ENCODE assay signal across 23 cellular contexts in genomic region chr4:73828945-73829344, GRCh38. TPM values are rescaled to one million over a fixed set of nuclear protein-coding genes. Genes with fewer than 3 reads are reported as not detected.
DNase-seq lines count a peak whose midpoint lies in the region; ATAC-seq and TF ChIP-seq lines count a peak whose summit lies in the region.
"Had no signal": no experiment of that assay in that cellular context is flagged by ENCODE, and none has a peak within 500 bp of the region (broad histone marks: within the 10 kb centered on the region; RNA-seq: fewer than 3 reads in every experiment).

No MANE protein-coding gene starts in this region.

- H3K36me3 Mint-ChIP-seq in activated T-cell treated with anti-CD3 and anti-CD28 coated beads, Interleukin-2, amount 50 U/mL, for 72 hours (ENCODE audit: insufficient read depth in 2 of 2), result no peaks in the 10 kb centered on the region
- H3K36me3 Mint-ChIP-seq in T-helper 17 cell (ENCODE audit: low read depth), result no peaks in the 10 kb centered on the region
- H3K36me3 Mint-ChIP-seq: IgD-negative memory B cell; stimulated activated memory B cell treated with anti-CD40 and anti-IgM and Interleukin-4, amounts not matched to agents 10 μg/mL and 1 μg/mL and 100 μg/mL, for 72 hours had no signal

- ATAC-seq in HG02973 (IDR thresholded peaks at IDR 0.05; ENCODE audit: unreplicated experiment) (no peak), T-helper 17 cell (no peak)
- no peak for ATAC-seq in activated T-cell treated with anti-CD3 and anti-CD28 coated beads, Interleukin-2, amount 50 U/mL, for 72 hours (replicated peaks in 1 of 2)
- ATAC-seq: left colon; SK-N-SH treated with all-trans-retinoic acid at 6 μM for 48 hours; stimulated activated memory B cell treated with anti-CD40 and anti-IgM and Interleukin-4, amounts not matched to agents 10 μg/mL and 1 μg/mL and 100 μg/mL, for 72 hours had no signal

- no peak overlapping the region for H3K4me3 Mint-ChIP-seq in activated T-cell treated with anti-CD3 and anti-CD28 coated beads, Interleukin-2, amount 50 U/mL, for 72 hours
- H3K4me3 Mint-ChIP-seq in T-helper 17 cell, result no peak overlapping the region
- H3K4me3 Mint-ChIP-seq: H9; IgD-negative memory B cell; stimulated activated memory B cell treated with anti-CD40 and anti-IgM and Interleukin-4, amounts not matched to agents 10 μg/mL and 1 μg/mL and 100 μg/mL, for 72 hours had no signal

- no peaks in the 10 kb centered on the region for H3K4me1 Mint-ChIP-seq in activated T-cell treated with anti-CD3 and anti-CD28 coated beads, Interleukin-2, amount 50 U/mL, for 72 hours (ENCODE audit: low read depth)
- H3K4me1 Mint-ChIP-seq in T-helper 17 cell, result no peaks in the 10 kb centered on the region
- H3K4me1 Mint-ChIP-seq: H9; IgD-negative memory B cell; stimulated activated memory B cell treated with anti-CD40 and anti-IgM and Interleukin-4, amounts not matched to agents 10 μg/mL and 1 μg/mL and 100 μg/mL, for 72 hours had no signal

- TF ChIP-seq CTCF in AG10803 (conservative IDR thresholded peaks at IDR 0.05; ENCODE audit: low read length) (no peak), foreskin fibroblast (IDR thresholded peaks at IDR 0.05; ENCODE audit: low read depth, low read length) (no peak)

- H3K9me3 ChIP-seq in T-helper 17 cell (ENCODE audit: control insufficient read depth, low read length, poor library complexity, severe bottlenecking), result no peaks in the 10 kb centered on the region
- H3K9me3 ChIP-seq: Caco-2, colonic mucosa had no signal

- H3K27me3 Mint-ChIP-seq in activated T-cell treated with anti-CD3 and anti-CD28 coated beads, Interleukin-2, amount 50 U/mL, for 72 hours (ENCODE audit: low read depth), result no peaks in the 10 kb centered on the region
- no peaks in the 10 kb centered on the region for H3K27me3 Mint-ChIP-seq in T-helper 17 cell
- H3K27me3 Mint-ChIP-seq: stimulated activated memory B cell treated with anti-CD40 and anti-IgM and Interleukin-4, amounts not matched to agents 10 μg/mL and 1 μg/mL and 100 μg/mL, for 72 hours had no signal

- peak; percentile 62 for DNase-seq in AG10803 (ENCODE audit: low read depth)
- DNase-seq in LHCN-M2 (ENCODE audit: low read depth), result peak; percentile 72
- peak; percentile 55 for DNase-seq in amniotic epithelial cell (ENCODE audit: low read depth)
- peak; percentile 58 to 67 for DNase-seq in foreskin fibroblast
- no peak for DNase-seq in islet precursor cell
- no peak for DNase-seq in activated T-cell treated with anti-CD3 and anti-CD28 coated beads, Interleukin-2, amount 50 U/mL, for 72 hours
- DNase-seq in T-helper 17 cell, result no peak
- DNase-seq: Caco-2, colonic mucosa, erythroblast, H9, left colon, NCI-H1436, NCI-H226, OCI-M1, spleen, trophoblast cell had no signal

- H3K27ac Mint-ChIP-seq in activated T-cell treated with anti-CD3 and anti-CD28 coated beads, Interleukin-2, amount 50 U/mL, for 72 hours, result no peak overlapping the region
- no peak overlapping the region for H3K27ac Mint-ChIP-seq in T-helper 17 cell
- H3K27ac Mint-ChIP-seq: activated T-helper 2 cell treated with anti-CD3 and anti-CD28 coated beads, Interferon-gamma antibody, Interleukin-2, Interleukin-4, amounts not matched to agents 10 μg/mL and 5 μg/mL and 100 μg/mL, durations not matched to agents 14 hours and 24 hours and 36 hours; H9; IgD-negative memory B cell; stimulated activated memory B cell treated with anti-CD40 and anti-IgM and Interleukin-4, amounts not matched to agents 10 μg/mL and 1 μg/mL and 100 μg/mL, for 72 hours had no signal

- no peak overlapping the region for H3K4me3 ChIP-seq in AG10803 (ENCODE audit: low read length)
- H3K4me3 ChIP-seq in foreskin fibroblast (ENCODE audit: low read depth in 1 of 2, low read length in 2 of 2), result no peak overlapping the region
- H3K4me3 ChIP-seq: colonic mucosa, spleen had no signal

- no peaks in the 10 kb centered on the region for H3K9me3 Mint-ChIP-seq in activated T-cell treated with anti-CD3 and anti-CD28 coated beads, Interleukin-2, amount 50 U/mL, for 72 hours

RNA-seq across cellular contexts. Expression of gene CXCL6, which starts 7.5 kb away (rescaled TPM):
- total RNA-seq in LHCN-M2 (2014; rRNA removed), result 0.34 and 0.58 TPM in 2 replicates
- 0.61 TPM for polyA plus RNA-seq in LHCN-M2 (2012)
- total RNA-seq in activated T-cell treated with anti-CD3 and anti-CD28 coated beads, Interleukin-2, amount 50 U/mL, for 72 hours, result not detected
- total RNA-seq in T-helper 17 cell, result not detected
- total RNA-seq: activated T-helper 2 cell treated with anti-CD3 and anti-CD28 coated beads, Interferon-gamma antibody, Interleukin-2, Interleukin-4, amounts not matched to agents 10 μg/mL and 5 μg/mL and 100 μg/mL, durations not matched to agents 14 hours and 24 hours and 36 hours; Caco-2 had no signal
- polyA plus RNA-seq: IgD-negative memory B cell had no signal

RNA-seq across cellular contexts. Expression of gene PF4V1, which starts 24.2 kb away (rescaled TPM):
- not detected in 2 replicates for total RNA-seq in LHCN-M2 (2014; rRNA removed)
- not detected for polyA plus RNA-seq in LHCN-M2 (2012)
- total RNA-seq in activated T-cell treated with anti-CD3 and anti-CD28 coated beads, Interleukin-2, amount 50 U/mL, for 72 hours, result not detected
- total RNA-seq in T-helper 17 cell, result 10 to 100 TPM in 1 of 2 donors, not detected in 1; 67.9 TPM
- total RNA-seq: activated T-helper 2 cell treated with anti-CD3 and anti-CD28 coated beads, Interferon-gamma antibody, Interleukin-2, Interleukin-4, amounts not matched to agents 10 μg/mL and 5 μg/mL and 100 μg/mL, durations not matched to agents 14 hours and 24 hours and 36 hours; Caco-2; colonic mucosa; H9; left colon had no signal
- polyA plus RNA-seq: adipose tissue, IgD-negative memory B cell had no signal

RNA-seq across cellular contexts. Expression of gene CXCL1, which starts 40.2 kb away (rescaled TPM):
- total RNA-seq in LHCN-M2 (2014; rRNA removed) (2.0 and 2.9 TPM in 2 replicates), T-helper 17 cell (under 1 TPM in 1 of 2 donors, not detected in 1; 0.31 TPM)
- 21.9 TPM for polyA plus RNA-seq in LHCN-M2 (2012)
- total RNA-seq in activated T-cell treated with anti-CD3 and anti-CD28 coated beads, Interleukin-2, amount 50 U/mL, for 72 hours, result not detected
- total RNA-seq: activated T-helper 2 cell treated with anti-CD3 and anti-CD28 coated beads, Interferon-gamma antibody, Interleukin-2, Interleukin-4, amounts not matched to agents 10 μg/mL and 5 μg/mL and 100 μg/mL, durations not matched to agents 14 hours and 24 hours and 36 hours; Caco-2 had no signal
- polyA plus RNA-seq: IgD-negative memory B cell had no signal

Comparison
In these comparisons a context has a peak if more than half of its experiments do, and no peak if none do; other contexts are left out.
1. DNase-seq: peak in AG10803 (single experiment), LHCN-M2 (single experiment), amniotic epithelial cell (single experiment) and foreskin fibroblast (2 of 2); none in islet precursor cell (single experiment), activated T-cell treated with anti-CD3 and anti-CD28 coated beads, Interleukin-2, amount 50 U/mL, for 72 hours (0 of 2) and T-helper 17 cell (0 of 3).